In the genomic region with DNA sequence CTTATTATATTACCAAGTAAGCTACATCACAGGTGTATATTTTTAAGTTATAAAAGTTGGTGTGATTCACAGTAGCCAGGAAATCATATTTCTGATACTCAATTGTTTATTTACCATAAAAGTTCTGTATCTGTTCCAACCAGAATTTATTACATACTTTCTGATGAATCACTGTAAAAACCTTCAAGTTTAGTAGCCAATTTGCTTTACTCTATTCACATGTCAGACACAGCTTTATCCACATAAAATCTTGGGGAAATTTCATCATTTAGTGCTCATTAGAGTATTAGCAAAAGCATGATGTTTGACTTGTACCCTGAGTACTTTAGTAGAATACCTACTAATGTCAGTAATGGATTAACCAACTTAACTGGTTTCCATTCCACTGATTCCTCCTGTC, we compare ENCODE assay signal across 17 cellular contexts.
"Had no signal": no experiment of that assay in that cellular context is flagged by ENCODE, and none has a peak within 500 bp of the region (broad histone marks: within the 10 kb centered on the region; RNA-seq: fewer than 3 reads in every experiment).

No MANE protein-coding gene starts in this region.

- ATAC-seq: activated T-helper 17 cell treated with anti-CD3 and anti-CD28 coated beads, Interleukin-2, amount 50 U/mL, for 72 hours; left lobe of liver had no signal

- H3K27me3 ChIP-seq: hepatocyte had no signal

- DNase-seq: activated CD4-positive, alpha-beta T cell treated with anti-CD3 and anti-CD28 coated beads for 1 hour; activated CD4-positive, alpha-beta T cell treated with anti-CD3 and anti-CD28 coated beads, Interleukin-2, amount 50 U/mL, for 4 hours; activated naive CD4-positive, alpha-beta T cell treated with Interleukin-2 at 50 U/mL for 16 hours; central memory CD4-positive, alpha-beta T cell; effector CD8-positive, alpha-beta T cell; naive B cell; stimulated activated CD4-positive, alpha-beta T cell treated with anti-CD3 and anti-CD28 coated beads, Interleukin-15, amount 100 ng/mL, for 24 hours; stimulated activated CD4-positive, alpha-beta T cell treated with anti-CD3 and anti-CD28 coated beads, Interleukin-4, amount 100 ng/mL, for 24 hours; stimulated activated naive CD4-positive, alpha-beta T cell treated with Interleukin-2 at 50 U/mL for 16 hours; T-helper 1 cell; T1000 had no signal

- H2AFZ ChIP-seq: hepatocyte, parathyroid adenoma had no signal

- H3K79me2 ChIP-seq: hepatocyte, parathyroid adenoma had no signal

- H3K4me1 ChIP-seq: parathyroid adenoma had no signal

- H3K27ac ChIP-seq: coronary artery, hepatocyte, parathyroid adenoma, skin epidermis had no signal

- H3K9ac ChIP-seq: parathyroid adenoma had no signal

- H3K4me2 ChIP-seq: hepatocyte had no signal

- H3K4me3 ChIP-seq: coronary artery, hepatocyte, skin epidermis had no signal
